13 cellular contexts compared by ENCODE assay signal in genomic region chr20:5039255-5039657, GRCh38. TPM values are rescaled to one million over a fixed set of nuclear protein-coding genes. Genes with fewer than 3 reads are reported as not detected.
A peak's percentile ranks its signal among the peaks of the same experiment; 100 is the strongest.
DNase-seq lines count a peak whose midpoint lies in the region; ATAC-seq and TF ChIP-seq lines count a peak whose summit lies in the region.
"Had no signal": no experiment of that assay in that cellular context is flagged by ENCODE, and none has a peak within 500 bp of the region (broad histone marks: within the 10 kb centered on the region; RNA-seq: fewer than 3 reads in every experiment).

No MANE protein-coding gene starts in this region.

- H3K4me1 ChIP-seq in suprapubic skin, result no peaks in the 10 kb centered on the region
- H3K4me1 ChIP-seq: breast epithelium had no signal

- no peak overlapping the region for H3K27ac ChIP-seq in suprapubic skin
- H3K27ac ChIP-seq: breast epithelium had no signal

- DNase-seq in activated CD4-positive, alpha-beta T cell treated with anti-CD3 and anti-CD28 coated beads for 1 hour, result peak; percentile 9
- no peak for DNase-seq in activated CD4-positive, alpha-beta T cell treated with anti-CD3 and anti-CD28 coated beads, Interleukin-2, amount 50 U/mL, for 1 hour
- peak; percentile 55 for DNase-seq in activated CD8-positive, alpha-beta T cell treated with anti-CD3 and anti-CD28 coated beads, Interleukin-2, amount 10 ng/mL, durations not matched to agents 7 days and 5 days
- DNase-seq in central memory CD8-positive, alpha-beta T cell (ENCODE audit: low spot score in 2 of 2), result peak; percentile 35 to 75
- DNase-seq in stimulated activated CD8-positive, alpha-beta memory T cell treated with anti-CD3 and anti-CD28 coated beads, Interleukin-7, amount 100 ng/mL, for 24 hours (ENCODE audit: low read depth), result peak; percentile 21
- DNase-seq in suprapubic skin (ENCODE audit: low spot score in 2 of 2) (no peak), DMS114 treated with DMSO at 0.1 percent for 48 hours (lab: John Stamatoyannopoulos, UW; ENCODE audit: unreplicated experiment) (no peak), AG08395 (ENCODE audit: low spot score) (no peak)
- DNase-seq: 8988T, NCI-H510A had no signal

- H3K9me3 Mint-ChIP-seq in activated CD8-positive, alpha-beta T cell treated with anti-CD3 and anti-CD28 coated beads, Interleukin-2, amount 10 ng/mL, durations not matched to agents 7 days and 5 days (ENCODE audit: insufficient read depth), result no peaks in the 10 kb centered on the region
- H3K9me3 Mint-ChIP-seq in central memory CD8-positive, alpha-beta T cell, result no peaks in the 10 kb centered on the region
- H3K9me3 Mint-ChIP-seq: GM23338 had no signal

- H3K36me3 Mint-ChIP-seq in activated CD8-positive, alpha-beta T cell treated with anti-CD3 and anti-CD28 coated beads, Interleukin-2, amount 10 ng/mL, durations not matched to agents 7 days and 5 days (ENCODE audit: low read depth), result no peaks in the 10 kb centered on the region
- peaks cover 6% of the 10 kb centered on the region for H3K36me3 Mint-ChIP-seq in central memory CD8-positive, alpha-beta T cell (ENCODE audit: insufficient read depth)

- no peak for TF ChIP-seq CTCF in suprapubic skin (IDR thresholded peaks at IDR 0.05)

- TF ChIP-seq POLR2A in suprapubic skin (IDR thresholded peaks at IDR 0.05), result no peak

- H3K27me3 ChIP-seq in suprapubic skin, result no peaks in the 10 kb centered on the region
- H3K27me3 ChIP-seq: breast epithelium had no signal

- peaks cover 13% of the 10 kb centered on the region for H3K4me1 Mint-ChIP-seq in activated CD8-positive, alpha-beta T cell treated with anti-CD3 and anti-CD28 coated beads, Interleukin-2, amount 10 ng/mL, durations not matched to agents 7 days and 5 days (ENCODE audit: low read depth)
- peaks cover 25% of the 10 kb centered on the region for H3K4me1 Mint-ChIP-seq in central memory CD8-positive, alpha-beta T cell
- H3K4me1 Mint-ChIP-seq: GM23338 had no signal

- H3K4me3 ChIP-seq in suprapubic skin, result no peak overlapping the region
- H3K4me3 ChIP-seq: breast epithelium, GM23338 had no signal

- peak overlapping the region; percentile 6 for H3K27ac Mint-ChIP-seq in activated CD8-positive, alpha-beta T cell treated with anti-CD3 and anti-CD28 coated beads, Interleukin-2, amount 10 ng/mL, durations not matched to agents 7 days and 5 days
- peak overlapping the region; percentile 95 for H3K27ac Mint-ChIP-seq in central memory CD8-positive, alpha-beta T cell (ENCODE audit: low read depth)
- H3K27ac Mint-ChIP-seq: GM23338, progenitor cell of endocrine pancreas had no signal

- H3K36me3 ChIP-seq in suprapubic skin, result no peaks in the 10 kb centered on the region
- H3K36me3 ChIP-seq: breast epithelium had no signal

- POLR2A ChIA-PET in activated CD8-positive, alpha-beta T cell treated with anti-CD3 and anti-CD28 coated beads, Interleukin-2, amount 10 ng/mL, durations not matched to agents 7 days and 5 days (lab: Charles Lee), result interaction anchor here (1.8 kb wide), 1 partner anchor 87 kb away, joined by 5 read pairs; the partner anchor contains the start of gene CDS2

- CTCF ChIA-PET in activated CD8-positive, alpha-beta T cell treated with anti-CD3 and anti-CD28 coated beads, Interleukin-2, amount 10 ng/mL, durations not matched to agents 7 days and 5 days (lab: Charles Lee), result interaction anchor here (0.8 to 1.4 kb wide), 3 partner anchors 9 to 83 kb away, joined by 3 to 5 read pairs (median 3); no protein-coding TSS in a partner anchor

- no peak for TF ChIP-seq EP300 in suprapubic skin (IDR thresholded peaks at IDR 0.05)

- peak; percentile 76 for ATAC-seq in activated CD8-positive, alpha-beta T cell treated with anti-CD3 and anti-CD28 coated beads, Interleukin-2, amount 10 ng/mL, durations not matched to agents 7 days and 5 days
- peak; percentile 92 for ATAC-seq in central memory CD8-positive, alpha-beta T cell (replicated peaks; ENCODE audit: extremely low read depth, poor library complexity, severe bottlenecking)
- ATAC-seq: GM23338 had no signal

- H3K9me3 ChIP-seq in suprapubic skin, result no peaks in the 10 kb centered on the region
- H3K9me3 ChIP-seq: breast epithelium had no signal

- 67% methylated on average over 8 of the region's 8 CpGs for WGBS in suprapubic skin

- H3K27me3 Mint-ChIP-seq in activated CD8-positive, alpha-beta T cell treated with anti-CD3 and anti-CD28 coated beads, Interleukin-2, amount 10 ng/mL, durations not matched to agents 7 days and 5 days (ENCODE audit: low read depth), result peaks cover 6% of the 10 kb centered on the region
- no peaks in the 10 kb centered on the region for H3K27me3 Mint-ChIP-seq in central memory CD8-positive, alpha-beta T cell
- H3K27me3 Mint-ChIP-seq: progenitor cell of endocrine pancreas had no signal

- H3K4me3 Mint-ChIP-seq in activated CD8-positive, alpha-beta T cell treated with anti-CD3 and anti-CD28 coated beads, Interleukin-2, amount 10 ng/mL, durations not matched to agents 7 days and 5 days, result peak overlapping the region; percentile 1
- peak overlapping the region; percentile 74 for H3K4me3 Mint-ChIP-seq in central memory CD8-positive, alpha-beta T cell
- H3K4me3 Mint-ChIP-seq: GM23338 had no signal

RNA-seq across cellular contexts. Expression of gene SLC23A2, which starts 37.9 kb away (rescaled TPM):
- total RNA-seq in activated CD8-positive, alpha-beta T cell treated with anti-CD3 and anti-CD28 coated beads, Interleukin-2, amount 10 ng/mL, durations not matched to agents 7 days and 5 days, result 10 to 100 TPM; 14.7 to 16.7 TPM
- 10 to 100 TPM; 10.5 to 29.0 (median 20.4) TPM for total RNA-seq in suprapubic skin

Comparison
In these comparisons a context has a peak if more than half of its experiments do, and no peak if none do; other contexts are left out.
1. DNase-seq: peak in activated CD4-positive, alpha-beta T cell treated with anti-CD3 and anti-CD28 coated beads for 1 hour (single experiment), activated CD8-positive, alpha-beta T cell treated with anti-CD3 and anti-CD28 coated beads, Interleukin-2, amount 10 ng/mL, durations not matched to agents 7 days and 5 days (single experiment), central memory CD8-positive, alpha-beta T cell (2 of 2) and stimulated activated CD8-positive, alpha-beta memory T cell treated with anti-CD3 and anti-CD28 coated beads, Interleukin-7, amount 100 ng/mL, for 24 hours (single experiment); none in activated CD4-positive, alpha-beta T cell treated with anti-CD3 and anti-CD28 coated beads, Interleukin-2, amount 50 U/mL, for 1 hour (single experiment), suprapubic skin (0 of 2), DMS114 treated with DMSO at 0.1 percent for 48 hours (single experiment) and AG08395 (single experiment).